In the genomic region with DNA sequence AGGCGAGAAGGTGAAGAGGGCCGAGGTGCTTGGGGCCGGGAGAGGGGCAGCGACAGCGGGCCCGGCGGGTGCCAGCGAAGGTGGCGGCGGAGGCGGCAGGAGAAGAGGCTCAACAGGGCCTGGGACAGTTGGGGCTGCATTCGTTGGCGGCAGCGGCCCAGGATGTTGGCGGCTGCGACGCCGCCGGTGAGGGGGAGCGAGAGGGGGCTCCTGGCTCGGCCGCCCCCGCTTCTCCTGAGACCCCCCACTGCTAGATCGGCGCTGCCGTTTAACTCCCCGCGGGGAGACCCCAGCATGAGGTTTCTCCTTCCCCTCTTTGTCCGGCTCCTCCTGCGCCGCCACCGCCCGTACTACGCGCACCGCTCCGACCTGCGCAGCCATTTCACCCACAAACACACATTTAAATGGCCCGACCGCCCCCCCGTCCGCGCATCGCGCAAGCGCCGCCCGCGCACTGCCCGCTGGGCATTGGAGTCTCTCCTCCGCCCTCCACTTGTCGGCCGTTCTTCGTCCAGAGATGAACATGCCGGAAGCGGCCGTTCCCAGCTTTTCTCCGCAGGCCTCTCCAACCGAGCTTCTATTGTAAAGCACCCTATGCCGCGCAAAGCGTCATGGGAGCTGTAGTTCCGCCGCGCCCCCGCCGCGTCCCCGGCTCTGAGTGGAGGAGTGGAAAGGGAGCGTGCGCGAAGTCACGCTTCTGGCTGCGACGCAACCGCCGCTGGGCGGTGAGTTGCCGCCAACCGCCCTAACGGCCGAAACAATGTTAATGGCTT, we compare ENCODE assay signal across 7 cellular contexts. TPM values are rescaled to one million over a fixed set of nuclear protein-coding genes. Genes with fewer than 3 reads are reported as not detected.
DNase-seq lines count a peak whose midpoint lies in the region; ATAC-seq and TF ChIP-seq lines count a peak whose summit lies in the region.

RSBN1 (minus strand) TSS at position 589 of the 773 bp plus-strand sequence; CDS start at position 525, 64 bp downstream.

- H4K20me1 ChIP-seq in hepatocyte (ENCODE audit: insufficient read depth, poor library complexity, severe bottlenecking): peaks cover 7% of the 10 kb centered on the region

- DNase-seq in NCI-H2081 (lab: John Stamatoyannopoulos, UW) (peak; percentile 96 to 98), T1000 (lab: John Stamatoyannopoulos, UW) (peak; percentile 97), astrocyte of the hippocampus (ENCODE audit: low read depth, low spot score) (peak; percentile 100), hepatocyte (ENCODE audit: low spot score) (peak; percentile 99), retina (peak; percentile 98)

- peak; percentile 80 for ATAC-seq in GM18508 (IDR thresholded peaks at IDR 0.05; ENCODE audit: insufficient read depth, unreplicated experiment)
- peak; percentile 91 for ATAC-seq in HG03025 (IDR thresholded peaks at IDR 0.05; ENCODE audit: low FRiP score, unreplicated experiment)

- H3K9me3 ChIP-seq in hepatocyte (ENCODE audit: low read depth): no peaks in the 10 kb centered on the region

- no peaks in the 10 kb centered on the region for H3K27me3 ChIP-seq in hepatocyte

- H3K27ac ChIP-seq in hepatocyte: peak within 1 kb of the TSS; percentile 86

- no peak for TF ChIP-seq CTCF in hepatocyte (IDR thresholded peaks at IDR 0.05; ENCODE audit: poor library complexity)

- no peaks in the 10 kb centered on the region for H3K36me3 ChIP-seq in hepatocyte (replicated peaks; ENCODE audit: insufficient read depth, low read depth)

- peak within 1 kb of the TSS; percentile 81 for H3K4me2 ChIP-seq in hepatocyte

- WGBS in hepatocyte (ENCODE audit: low lambda C conversion rate, missing lambda C conversion rate): 1% methylated on average over 67 of the region's 82 CpGs

- H2AFZ ChIP-seq in hepatocyte: peak within 1 kb of the TSS; percentile 85

- peaks cover 10% of the 10 kb centered on the region for H3K4me1 ChIP-seq in hepatocyte (ENCODE audit: insufficient read depth)

- H3K79me2 ChIP-seq in hepatocyte: peaks cover 47% of the 10 kb centered on the region

- H3K9me2 ChIP-seq in hepatocyte (replicated peaks; ENCODE audit: insufficient read depth): no peaks in the 10 kb centered on the region

- H3K4me3 ChIP-seq in hepatocyte: peak within 1 kb of the TSS; percentile 63

RNA-seq across cellular contexts. Expression of gene RSBN1, which starts in this region (rescaled TPM):
- 20.3 and 21.8 TPM in 2 replicates for total RNA-seq in hepatocyte
- polyA plus RNA-seq in hepatocyte: 10.2 and 12.8 TPM in 2 replicates

Comparison
In these comparisons a context has a peak if more than half of its experiments do, and no peak if none do; other contexts are left out.
1. Peak in every context shown above with its lines: DNase-seq, ATAC-seq, H3K4me3 ChIP-seq and H3K27ac ChIP-seq.